In genomic region chr1:2408859-2409276, GRCh38 we compare ENCODE assay signal across 12 cellular contexts.
"Had no signal": no experiment of that assay in that cellular context is flagged by ENCODE, and none has a peak within 500 bp of the region (broad histone marks: within the 10 kb centered on the region; RNA-seq: fewer than 3 reads in every experiment).

No MANE protein-coding gene starts in this region.

- H3K27me3 ChIP-seq: breast epithelium, dorsolateral prefrontal cortex, transverse colon had no signal

- H3K36me3 ChIP-seq: breast epithelium had no signal

- H3K27ac ChIP-seq: breast epithelium, dorsolateral prefrontal cortex, transverse colon had no signal

- DNase-seq: activated CD4-positive, alpha-beta T cell treated with anti-CD3 and anti-CD28 coated beads for 4 hours; activated CD8-positive, alpha-beta memory T cell treated with anti-CD3 and anti-CD28 coated beads, Interleukin-2, amount 50 U/mL, for 4 hours; activated CD8-positive, alpha-beta T cell treated with anti-CD3 and anti-CD28 coated beads for 36 hours; activated naive CD4-positive, alpha-beta T cell treated with anti-CD3 and anti-CD28 coated beads, Interleukin-2, amount 50 U/mL, for 16 hours; dorsolateral prefrontal cortex; hypothalamus; small intestine; SW 1271; transverse colon had no signal

- H3K4me3 ChIP-seq: breast epithelium, dorsolateral prefrontal cortex, transverse colon had no signal

- H3K9me3 ChIP-seq: breast epithelium, transverse colon had no signal

- H3K4me3 Mint-ChIP-seq: activated CD8-positive, alpha-beta T cell treated with anti-CD3 and anti-CD28 coated beads for 36 hours; memory B cell had no signal

- H3K27ac Mint-ChIP-seq: activated CD8-positive, alpha-beta T cell treated with anti-CD3 and anti-CD28 coated beads for 36 hours; activated T-helper 2 cell treated with anti-CD3 and anti-CD28 coated beads, Interferon-gamma antibody, Interleukin-2, Interleukin-4, amounts not matched to agents 10 μg/mL and 5 μg/mL and 100 μg/mL, durations not matched to agents 14 hours and 24 hours and 36 hours; memory B cell had no signal

- ATAC-seq: activated CD8-positive, alpha-beta T cell treated with anti-CD3 and anti-CD28 coated beads for 36 hours had no signal

- H3K27me3 Mint-ChIP-seq: activated CD8-positive, alpha-beta T cell treated with anti-CD3 and anti-CD28 coated beads for 36 hours; memory B cell had no signal

- H3K9me3 Mint-ChIP-seq: activated CD8-positive, alpha-beta T cell treated with anti-CD3 and anti-CD28 coated beads for 36 hours; activated T-helper 2 cell treated with anti-CD3 and anti-CD28 coated beads, Interferon-gamma antibody, Interleukin-2, Interleukin-4, amounts not matched to agents 10 μg/mL and 5 μg/mL and 100 μg/mL, durations not matched to agents 14 hours and 24 hours and 36 hours; memory B cell had no signal
